ENCODE assay signal across 10 cellular contexts in genomic region chr14:53190938-53191337, GRCh38. TPM values are rescaled to one million over a fixed set of nuclear protein-coding genes. Genes with fewer than 3 reads are reported as not detected.
DNase-seq lines count a peak whose midpoint lies in the region; ATAC-seq and TF ChIP-seq lines count a peak whose summit lies in the region.
"Had no signal": no experiment of that assay in that cellular context is flagged by ENCODE, and none has a peak within 500 bp of the region (broad histone marks: within the 10 kb centered on the region; RNA-seq: fewer than 3 reads in every experiment).

No MANE protein-coding gene starts in this region.

- DNase-seq in GM12864 (ENCODE audit: low read depth) (peak; percentile 21), sciatic nerve (ENCODE audit: low spot score) (no peak), NCI-H226 (no peak), NCI-H1417 treated with DMSO at 0.1 percent for 48 hours (lab: John Stamatoyannopoulos, UW) (no peak)
- peak; percentile 72 to 78 for DNase-seq in activated T-cell treated with anti-CD3 and anti-CD28 coated beads, Interleukin-2, amount 50 U/mL, for 48 hours
- DNase-seq in CD8-positive, alpha-beta T cell = no peak

- intact Hi-C loops in sciatic nerve (cut with DNase I) = no loop called here
- intact Hi-C loops in CD8-positive, alpha-beta T cell (cut with DNase I, micrococcal nuclease) = no loop called here

- no peaks in the 10 kb centered on the region for H3K27me3 Mint-ChIP-seq in CD8-positive, alpha-beta T cell (ENCODE audit: low read depth)

- POLR2A ChIA-PET in CD8-positive, alpha-beta T cell (lab: Charles Lee) = no interaction called here

- H3K27me3 ChIP-seq in CD8-positive, alpha-beta T cell (ENCODE audit: insufficient read depth, low read length) = no peaks in the 10 kb centered on the region

- H3K9me3 Mint-ChIP-seq in CD8-positive, alpha-beta T cell = no peaks in the 10 kb centered on the region

- no peaks in the 10 kb centered on the region for H3K4me1 Mint-ChIP-seq in CD8-positive, alpha-beta T cell (ENCODE audit: low read depth)
- H3K4me1 Mint-ChIP-seq: CD14-positive monocyte had no signal

- ATAC-seq in HG02571 (IDR thresholded peaks at IDR 0.05; ENCODE audit: unreplicated experiment) (peak; percentile 58), sciatic nerve (peak; percentile 10), HG02763 (IDR thresholded peaks at IDR 0.05; ENCODE audit: unreplicated experiment) (no peak)
- no peak for ATAC-seq in CD8-positive, alpha-beta T cell
- ATAC-seq: SK-N-SH treated with all-trans-retinoic acid at 6 μM for 48 hours had no signal

- no peak overlapping the region for H3K27ac ChIP-seq in CD8-positive, alpha-beta T cell (ENCODE audit: low read depth, low read length)

- H3K4me1 ChIP-seq in CD8-positive, alpha-beta T cell (ENCODE audit: insufficient read depth, low read length) = no peaks in the 10 kb centered on the region

- H3K9me3 ChIP-seq in CD8-positive, alpha-beta T cell (ENCODE audit: low read length) = no peaks in the 10 kb centered on the region

- no peaks in the 10 kb centered on the region for H3K36me3 ChIP-seq in CD8-positive, alpha-beta T cell (ENCODE audit: insufficient read depth, low read length)

- TF ChIP-seq CTCF in GM12864 (IDR thresholded peaks at IDR 0.05; ENCODE audit: low read depth, low read length, missing control alignments) = no peak
- TF ChIP-seq CTCF in CD8-positive, alpha-beta T cell (IDR thresholded peaks at IDR 0.05) = no peak

- no peak overlapping the region for H3K27ac Mint-ChIP-seq in CD8-positive, alpha-beta T cell
- H3K27ac Mint-ChIP-seq: CD14-positive monocyte had no signal

- CTCF ChIA-PET in CD8-positive, alpha-beta T cell (lab: Charles Lee) = no interaction called here

- H3K4me3 ChIP-seq in GM12864 (ENCODE audit: low read depth, low read length) = no peak overlapping the region
- H3K4me3 ChIP-seq in CD8-positive, alpha-beta T cell (ENCODE audit: low read depth, low read length) = no peak overlapping the region

- H3K36me3 Mint-ChIP-seq in CD8-positive, alpha-beta T cell = no peaks in the 10 kb centered on the region
- H3K36me3 Mint-ChIP-seq: CD14-positive monocyte had no signal

- H3K4me3 Mint-ChIP-seq in CD8-positive, alpha-beta T cell = no peak overlapping the region
- H3K4me3 Mint-ChIP-seq: CD14-positive monocyte had no signal

RNA-seq across cellular contexts. Expression of gene DDHD1, which starts 37.8 kb away (rescaled TPM):
- total RNA-seq in sciatic nerve = 31.6 TPM
- 10 to 100 TPM; 40.1 to 44.3 TPM for total RNA-seq in CD8-positive, alpha-beta T cell

Comparison
In these comparisons a context has a peak if more than half of its experiments do, and no peak if none do; other contexts are left out.
1. DNase-seq: peak in GM12864 (single experiment) and activated T-cell treated with anti-CD3 and anti-CD28 coated beads, Interleukin-2, amount 50 U/mL, for 48 hours (2 of 2); none in sciatic nerve (single experiment), CD8-positive, alpha-beta T cell (0 of 7), NCI-H226 (single experiment) and NCI-H1417 treated with DMSO at 0.1 percent for 48 hours (single experiment).
2. ATAC-seq: peak in HG02571 (single experiment) and sciatic nerve (single experiment); none in HG02763 (single experiment) and CD8-positive, alpha-beta T cell (single experiment).